In genomic region chr5:132469380-132470372, GRCh38 we compare ENCODE assay signal across 11 cellular contexts. TPM values are rescaled to one million over a fixed set of nuclear protein-coding genes. Genes with fewer than 3 reads are reported as not detected.
DNase-seq lines count a peak whose midpoint lies in the region; TF ChIP-seq lines count a peak whose summit lies in the region.
"Had no signal": no experiment of that assay in that cellular context is flagged by ENCODE, and none has a peak within 500 bp of the region (broad histone marks: within the 10 kb centered on the region; RNA-seq: fewer than 3 reads in every experiment).

No MANE protein-coding gene starts in this region.

- DNase-seq in AG04450 (ENCODE audit: low read depth, low spot score) (no peak), GM10248 (ENCODE audit: extremely low spot score) (no peak), mesenteric fat pad (ENCODE audit: low spot score) (peak; percentile 43), HK-2 (ENCODE audit: unreplicated experiment) (no peak), head of caudate nucleus (no peak), GM13976 (ENCODE audit: low spot score) (no peak), AML-193 (lab: John Stamatoyannopoulos, UW) (no peak)
- DNase-seq in activated CD4-positive, alpha-beta memory T cell treated with anti-CD3 and anti-CD28 coated beads for 36 hours = peak; percentile 5
- DNase-seq: DMS153, OCI-M1 had no signal

- no peaks in the 10 kb centered on the region for H3K27me3 Mint-ChIP-seq in activated CD4-positive, alpha-beta memory T cell treated with anti-CD3 and anti-CD28 coated beads for 36 hours

- TF ChIP-seq CTCF in AG04450 (IDR thresholded peaks at IDR 0.05; ENCODE audit: low read depth, low read length) (peak; percentile 13; the same call in 1 of the 2 replicates), GM10248 (IDR thresholded peaks at IDR 0.05; ENCODE audit: control extremely low read depth, extremely low read depth, low read depth, missing control alignments) (peak; percentile 19), GM13976 (IDR thresholded peaks at IDR 0.05; ENCODE audit: borderline replicate concordance, control extremely low read depth, extremely low read depth, insufficient read depth, missing control alignments) (no peak)

- POLR2A ChIA-PET in AG04450 (lab: Yijun Ruan, JAX) = interaction anchor here (0.8 to 1.9 kb wide), 6 partner anchors 10 to 47 kb away, joined by 3 to 14 read pairs (median 5); partner anchors contain the start of gene IRF1
- POLR2A ChIA-PET in GM10248 (lab: Yijun Ruan, JAX) = interaction anchor here (1.3 kb wide), 1 partner anchor 44 kb away, joined by 4 read pairs; no protein-coding TSS in a partner anchor
- POLR2A ChIA-PET in activated CD4-positive, alpha-beta memory T cell treated with anti-CD3 and anti-CD28 coated beads for 36 hours (lab: Charles Lee) = interaction anchor here (0.6 to 13.7 kb wide), 5 partner anchors 9 to 43 kb away, joined by 3 to 252 read pairs (median 18); partner anchors contain the start of gene IRF1

- no peaks in the 10 kb centered on the region for H3K36me3 Mint-ChIP-seq in activated CD4-positive, alpha-beta memory T cell treated with anti-CD3 and anti-CD28 coated beads for 36 hours

- H3K4me1 Mint-ChIP-seq in activated CD4-positive, alpha-beta memory T cell treated with anti-CD3 and anti-CD28 coated beads for 36 hours (ENCODE audit: low read depth) = peaks cover 87% of the 10 kb centered on the region

- in situ Hi-C loops in GM13976 (cut with MboI; ENCODE audit: low sequenced_read_pairs, unreplicated experiment) = no loop called here

- H3K27ac Mint-ChIP-seq in activated CD4-positive, alpha-beta memory T cell treated with anti-CD3 and anti-CD28 coated beads for 36 hours = no peak overlapping the region
- H3K27ac Mint-ChIP-seq: dendritic cell treated with granulocyte-macrophage colony-stimulating factor and Interleukin-4, amounts not matched to agents 40 ng/mL and 50 ng/mL, for 4 days had no signal

- peaks cover 6% of the 10 kb centered on the region; the same call in 1 of the 2 replicates for H3K9me3 ChIP-seq in AG04450 (ENCODE audit: control insufficient read depth, insufficient read depth, low read length)

- H3K4me3 ChIP-seq in AG04450 (ENCODE audit: low read depth, low read length) = no peak overlapping the region

- intact Hi-C loops in activated CD4-positive, alpha-beta memory T cell treated with anti-CD3 and anti-CD28 coated beads for 36 hours (cut with micrococcal nuclease) = no loop called here
- intact Hi-C loops in head of caudate nucleus (cut with DNase I) = no loop called here

- H3K4me3 Mint-ChIP-seq in activated CD4-positive, alpha-beta memory T cell treated with anti-CD3 and anti-CD28 coated beads for 36 hours = no peak overlapping the region
- H3K4me3 Mint-ChIP-seq: dendritic cell treated with granulocyte-macrophage colony-stimulating factor and Interleukin-4, amounts not matched to agents 40 ng/mL and 50 ng/mL, for 4 days had no signal

- peak overlapping the region; percentile 31 for H3K27ac ChIP-seq in AG04450 (ENCODE audit: low read depth, low read length)

- CTCF ChIA-PET in AG04450 (lab: Charles Lee) (interaction anchor here (0.6 to 1.3 kb wide), 7 partner anchors 10 to 955 kb away, joined by 3 to 5 read pairs (median 4); no protein-coding TSS in a partner anchor), GM10248 (lab: Yijun Ruan, JAX) (interaction anchor here (0.7 to 7.0 kb wide), 12 partner anchors 10 to 83 kb away, joined by 3 to 64 read pairs (median 4); no protein-coding TSS in a partner anchor)
- CTCF ChIA-PET in activated CD4-positive, alpha-beta memory T cell treated with anti-CD3 and anti-CD28 coated beads for 36 hours (lab: Charles Lee) = interaction anchor here (0.8 to 3.4 kb wide), 6 partner anchors 10 to 83 kb away, joined by 3 to 14 read pairs (median 3); no protein-coding TSS in a partner anchor

- H3K27me3 ChIP-seq in AG04450 (ENCODE audit: control insufficient read depth, insufficient read depth, low read length) = no peaks in the 10 kb centered on the region

- H3K9me3 Mint-ChIP-seq in activated CD4-positive, alpha-beta memory T cell treated with anti-CD3 and anti-CD28 coated beads for 36 hours = no peaks in the 10 kb centered on the region

RNA-seq across cellular contexts. Expression of gene IRF1, which starts 20.9 kb away (rescaled TPM):
- 22.6 and 30.0 TPM in 2 replicates for polyA plus RNA-seq in AG04450 (2011; rRNA removed)
- 47.8 and 59.2 TPM in 2 replicates for polyA minus RNA-seq in AG04450 (2011; rRNA and poly(A)+ RNA removed)
- 100 to 1,000 TPM; 104 to 106 TPM for total RNA-seq in activated CD4-positive, alpha-beta memory T cell treated with anti-CD3 and anti-CD28 coated beads for 36 hours
- total RNA-seq in mesenteric fat pad = 61.1 TPM

Comparison
In these comparisons a context has a peak if more than half of its experiments do, and no peak if none do; other contexts are left out.
1. DNase-seq: peak in activated CD4-positive, alpha-beta memory T cell treated with anti-CD3 and anti-CD28 coated beads for 36 hours (single experiment) and mesenteric fat pad (single experiment); none in AG04450 (single experiment), GM10248 (single experiment), HK-2 (single experiment), head of caudate nucleus (0 of 42), GM13976 (single experiment) and AML-193 (0 of 2).